ENCODE assay signal across 25 cellular contexts in genomic region chr7:139061416-139061815, GRCh38. TPM values are rescaled to one million over a fixed set of nuclear protein-coding genes. Genes with fewer than 3 reads are reported as not detected.
DNase-seq lines count a peak whose midpoint lies in the region; ATAC-seq, FAIRE-seq and TF ChIP-seq lines count a peak whose summit lies in the region.
"Had no signal": no experiment of that assay in that cellular context is flagged by ENCODE, and none has a peak within 500 bp of the region (broad histone marks: within the 10 kb centered on the region; RNA-seq: fewer than 3 reads in every experiment).

No MANE protein-coding gene starts in this region.

- POLR2A ChIA-PET in activated CD4-positive, alpha-beta T cell treated with anti-CD3 and anti-CD28 coated beads for 36 hours (lab: Charles Lee) = interaction anchor here (1.0 kb wide), 1 partner anchor 14 kb away, joined by 3 read pairs; no protein-coding TSS in a partner anchor
- POLR2A ChIA-PET in T-cell (lab: Charles Lee) = interaction anchor here (0.5 to 1.8 kb wide), 3 partner anchors 10 to 21 kb away, joined by 4 to 9 read pairs (median 8); no protein-coding TSS in a partner anchor
- POLR2A ChIA-PET in GM12878 (lab: Charles Lee) = no interaction called here

- no peak for TF ChIP-seq EP300 in GM12878 (IDR thresholded peaks at IDR 0.05; ENCODE audit: borderline replicate concordance in 1 of 2, control insufficient read depth in 1 of 2, low read depth in 2 of 2, low read length in 2 of 2)

- in situ Hi-C loops in GM12878 (cut with MboI) = no loop called here

- peak overlapping the region; percentile 87 for H3K27ac Mint-ChIP-seq in activated CD4-positive, alpha-beta T cell treated with anti-CD3 and anti-CD28 coated beads for 36 hours
- peak overlapping the region; percentile 50 to 65 for H3K27ac Mint-ChIP-seq in T-cell

- no peak overlapping the region for H3K4me3 Mint-ChIP-seq in activated CD4-positive, alpha-beta T cell treated with anti-CD3 and anti-CD28 coated beads for 36 hours
- no peak overlapping the region for H3K4me3 Mint-ChIP-seq in T-cell

- no peak overlapping the region for H3K4me2 ChIP-seq in GM12878 (ENCODE audit: control insufficient read depth, insufficient read depth)
- H3K4me2 ChIP-seq: BLaER1, smooth muscle cell had no signal

- peaks cover 76% of the 10 kb centered on the region for H3K4me1 Mint-ChIP-seq in activated CD4-positive, alpha-beta T cell treated with anti-CD3 and anti-CD28 coated beads for 36 hours
- H3K4me1 Mint-ChIP-seq in T-cell = peaks cover 64 to 74% (median 66%) of the 10 kb centered on the region in 3 donors

- TF ChIP-seq POLR2A in GM12878 (IDR thresholded peaks at IDR 0.05; ENCODE audit: low read depth, low read length) = no peak

- H3K36me3 ChIP-seq in GM12878 (ENCODE audit: control insufficient read depth in 2 of 2, insufficient read depth in 2 of 2, low read length in 1 of 2) = peaks cover 13 to 35% of the 10 kb centered on the region in 2 experiments

- H3K9me3 Mint-ChIP-seq in activated CD4-positive, alpha-beta T cell treated with anti-CD3 and anti-CD28 coated beads for 36 hours (ENCODE audit: low read depth) = no peaks in the 10 kb centered on the region
- no peaks in the 10 kb centered on the region for H3K9me3 Mint-ChIP-seq in T-cell

- H3K27me3 Mint-ChIP-seq in activated CD4-positive, alpha-beta T cell treated with anti-CD3 and anti-CD28 coated beads for 36 hours = no peaks in the 10 kb centered on the region
- no peaks in the 10 kb centered on the region for H3K27me3 Mint-ChIP-seq in T-cell

- no peak for TF ChIP-seq CTCF in GM12878 (IDR thresholded peaks at IDR 0.05 in 2 of 3, conservative IDR thresholded peaks at IDR 0.05 in 1 of 3; ENCODE audit: control insufficient read depth in 2 of 3, extremely low read depth in 1 of 3, insufficient read depth in 1 of 3, low read depth in 3 of 3, low read length in 3 of 3)

- 75% methylated on average over 5 of the region's 5 CpGs for WGBS in GM12878 (ENCODE audit: insufficient coverage, insufficient replicate concordance, low lambda C conversion rate, missing lambda C conversion rate)

- SMC1A ChIA-PET in GM12878 (lab: Charles Lee; ENCODE audit: uncharacterized antibody, unreplicated experiment) = interaction anchor here (1.3 kb wide), 1 partner anchor 12 kb away, joined by 5 read pairs; no protein-coding TSS in a partner anchor

- H4K20me1 ChIP-seq in GM12878 (ENCODE audit: control insufficient read depth, insufficient read depth) = no peaks in the 10 kb centered on the region; the same call in none of the 2 replicates

- H3K9me3 ChIP-seq in GM12878 (replicated peaks; ENCODE audit: control insufficient read depth, insufficient read depth, low read length) = no peaks in the 10 kb centered on the region
- H3K9me3 ChIP-seq: BLaER1, thoracic aorta had no signal

- peaks cover 77% of the 10 kb centered on the region for H3K36me3 Mint-ChIP-seq in activated CD4-positive, alpha-beta T cell treated with anti-CD3 and anti-CD28 coated beads for 36 hours (ENCODE audit: low read depth)
- H3K36me3 Mint-ChIP-seq in T-cell = peaks cover 71% of the 10 kb centered on the region

- intact Hi-C loops in activated CD4-positive, alpha-beta T cell treated with anti-CD3 and anti-CD28 coated beads for 36 hours (cut with DNase I, micrococcal nuclease) = no loop called here
- intact Hi-C loops in GM12878 (cut with micrococcal nuclease; ENCODE audit: unreplicated experiment) = no loop called here

- H3K27me3 ChIP-seq in GM12878 (replicated peaks in 1 of 2; ENCODE audit: control insufficient read depth in 2 of 2, insufficient read depth in 2 of 2, low read length in 1 of 2) = no peaks in the 10 kb centered on the region
- H3K27me3 ChIP-seq: BLaER1 had no signal

- no peak overlapping the region for H3K9ac ChIP-seq in GM12878 (ENCODE audit: control insufficient read depth, insufficient read depth, low read length)
- H3K9ac ChIP-seq: BLaER1 had no signal

- RAD21 ChIA-PET in GM12878 (lab: Charles Lee; ENCODE audit: unreplicated experiment) = no interaction called here

- CTCF ChIA-PET in activated CD4-positive, alpha-beta T cell treated with anti-CD3 and anti-CD28 coated beads for 36 hours (lab: Charles Lee) = interaction anchor here (0.9 to 4.1 kb wide), 5 partner anchors 10 to 42 kb away, joined by 3 to 27 read pairs (median 4); no protein-coding TSS in a partner anchor
- CTCF ChIA-PET in T-cell (lab: Charles Lee) (interaction anchor here (1.0 to 2.6 kb wide), 3 partner anchors 14 to 24 kb away, joined by 3 to 23 read pairs (median 3); no protein-coding TSS in a partner anchor), GM12878 (lab: Yijun Ruan, JAX) (interaction anchor here (1.0 to 2.0 kb wide), 3 partner anchors 14 to 175 kb away, joined by 4 to 8 read pairs (median 7); no protein-coding TSS in a partner anchor)

- H3K4me3 ChIP-seq in GM12878 = no peak overlapping the region
- H3K4me3 ChIP-seq in skeletal muscle cell (ENCODE audit: low read depth, low read length) = no peak overlapping the region
- H3K4me3 ChIP-seq: BLaER1, lung, smooth muscle cell, thoracic aorta had no signal

- peak; percentile 50 for ATAC-seq in activated CD4-positive, alpha-beta T cell treated with anti-CD3 and anti-CD28 coated beads for 36 hours
- no peak for ATAC-seq in T-cell (replicated peaks in 1 of 4)
- no peak for ATAC-seq in GM12878
- ATAC-seq in HG02981 (IDR thresholded peaks at IDR 0.05; ENCODE audit: unreplicated experiment) = no peak
- ATAC-seq in HG03571 (IDR thresholded peaks at IDR 0.05; ENCODE audit: unreplicated experiment) = no peak
- ATAC-seq: esophagus mucosa had no signal

- H3K79me2 ChIP-seq in GM12878 (ENCODE audit: control insufficient read depth, insufficient read depth, low read length) = no peaks in the 10 kb centered on the region

- no peak for TF ChIP-seq RAD21 in GM12878 (IDR thresholded peaks at IDR 0.05; ENCODE audit: insufficient read depth, low read depth, low read length)

- no peak overlapping the region for H3K27ac ChIP-seq in GM12878 (ENCODE audit: control insufficient read depth, insufficient read depth)
- H3K27ac ChIP-seq: BLaER1, thoracic aorta, WERI-Rb-1 had no signal

- peak; percentile 35 for FAIRE-seq in GM12878 (lab: Jason Lieb, UNC)
- FAIRE-seq: A204.1, G401.6 had no signal

- no peak for DNase-seq in activated CD4-positive, alpha-beta T cell treated with anti-CD3 and anti-CD28 coated beads for 36 hours
- DNase-seq in activated CD4-positive, alpha-beta T cell treated with anti-CD3 and anti-CD28 coated beads for 48 hours = no peak
- DNase-seq in T-cell = no peak
- DNase-seq in GM12878 (ENCODE audit: low read depth, low spot score) = no peak
- peak; percentile 8 for DNase-seq in skeletal muscle cell (ENCODE audit: low read depth)
- DNase-seq in occipital lobe (lab: John Stamatoyannopoulos, UW) = no peak
- DNase-seq: activated CD8-positive, alpha-beta memory T cell treated with anti-CD3 and anti-CD28 coated beads, Interleukin-2, amount 50 U/mL, for 4 hours; DMS 273 treated with DMSO at 0.1 percent for 48 hours; Kasumi-1; NCI-H1092 treated with DMSO at 0.1 percent for 48 hours; NCI-H2081 treated with DMSO at 0.1 percent for 48 hours; NCI-H69; posterior cingulate gyrus; SHP77; stimulated activated CD4-positive, alpha-beta T cell treated with anti-CD3 and anti-CD28 coated beads, Interleukin-4, amount 100 ng/mL, for 4 hours; WERI-Rb-1 had no signal

- no peaks in the 10 kb centered on the region for H3K4me1 ChIP-seq in GM12878 (ENCODE audit: control insufficient read depth, insufficient read depth, low read length)

- no peak overlapping the region for H2AFZ ChIP-seq in GM12878 (ENCODE audit: control insufficient read depth, low read depth, low read length)

- no TSS peak for BruUV-seq in GM12878 (replicated peaks; lab: Mats Ljungman, UMichigan)

RNA-seq across cellular contexts. Expression of gene ZC3HAV1L, which starts 25.6 kb away (rescaled TPM):
- total RNA-seq in activated CD4-positive, alpha-beta T cell treated with anti-CD3 and anti-CD28 coated beads for 36 hours = 10 to 100 TPM; 19.8 to 23.2 TPM
- total RNA-seq in T-cell (1 to 10 TPM; 1.2 to 7.6 (median 5.1) TPM), GM12878 (2014; rRNA removed) (4.7 and 4.8 TPM in 2 replicates), GM12878 (2014; rRNA removed; fragmentation: Illumina TruSeq; extraction: Trizol) (4.5 and 6.6 TPM in 2 replicates), GM12878 (2021) (10.5 and 10.6 TPM in 2 replicates), occipital lobe (10.8 TPM)
- 74.5 and 88.6 TPM in 2 replicates for total RNA-seq in GM12878 (2013; cell fraction: nucleolus; rRNA removed)
- 3.5 TPM for polyA plus RNA-seq in GM12878 (2011; ENCODE audit: low read depth)
- polyA plus RNA-seq in GM12878 (2011; rRNA removed) (16.3 and 19.9 TPM in 2 replicates), GM12878 (2014; fragmentation: Illumina TruSeq; extraction: Trizol) (5.1 and 5.4 TPM in 2 replicates), GM12878 (2014; fragmentation: Nextera tagmentation; extraction: Ambion mirVana) (under 1 TPM; 0.09 to 0.18 TPM), GM12878 (2014; rRNA removed) (10.8 and 11.5 TPM in 2 replicates), GM12878 (2016; fragmentation: Nextera tagmentation; extraction: Ambion mirVana) (1 to 10 TPM; 4.6 to 5.2 TPM)
- polyA plus RNA-seq in GM12878 (2011; cell fraction: cytosol; rRNA removed) = 19.2 and 20.8 TPM in 2 replicates
- polyA plus RNA-seq in GM12878 (2011; cell fraction: nucleus; rRNA removed) = 10.6 and 10.9 TPM in 2 replicates
- 3.4 and 6.4 TPM in 2 replicates for polyA plus RNA-seq in GM12878 (2012)
- 8.2 and 11.6 TPM in 2 replicates for polyA minus RNA-seq in GM12878 (2011; rRNA and poly(A)+ RNA removed)
- polyA minus RNA-seq in GM12878 (2011; cell fraction: cytosol; rRNA and poly(A)+ RNA removed) = 11.1 and 11.6 TPM in 2 replicates
- 4.8 and 5.5 TPM in 2 replicates for polyA minus RNA-seq in GM12878 (2011; cell fraction: nucleus; rRNA and poly(A)+ RNA removed)

RNA-seq across cellular contexts. Expression of gene ZC3HAV1, which starts 48.1 kb away (rescaled TPM):
- 100 to 1,000 TPM; 110 to 120 TPM for total RNA-seq in activated CD4-positive, alpha-beta T cell treated with anti-CD3 and anti-CD28 coated beads for 36 hours
- total RNA-seq in T-cell = 100 to 1,000 TPM; 148 to 201 (median 155) TPM
- 42.6 and 46.8 TPM in 2 replicates for total RNA-seq in GM12878 (2013; cell fraction: nucleolus; rRNA removed)
- 43.1 and 45.4 TPM in 2 replicates for total RNA-seq in GM12878 (2014; rRNA removed)
- total RNA-seq in GM12878 (2014; rRNA removed; fragmentation: Illumina TruSeq; extraction: Trizol) = 46.3 and 47.5 TPM in 2 replicates
- total RNA-seq in GM12878 (2021) = 49.4 and 55.3 TPM in 2 replicates
- polyA plus RNA-seq in GM12878 (2011; ENCODE audit: low read depth) = 17.9 TPM
- 24.1 and 29.8 TPM in 2 replicates for polyA plus RNA-seq in GM12878 (2011; rRNA removed)
- 21.6 and 24.2 TPM in 2 replicates for polyA plus RNA-seq in GM12878 (2011; cell fraction: cytosol; rRNA removed)
- polyA plus RNA-seq in GM12878 (2011; cell fraction: nucleus; rRNA removed) = 17.6 and 24.1 TPM in 2 replicates
- 20.0 and 21.3 TPM in 2 replicates for polyA plus RNA-seq in GM12878 (2012)
- 48.5 and 58.2 TPM in 2 replicates for polyA plus RNA-seq in GM12878 (2014; fragmentation: Illumina TruSeq; extraction: Trizol)
- 10 to 100 TPM; 18.5 to 19.7 TPM for polyA plus RNA-seq in GM12878 (2014; fragmentation: Nextera tagmentation; extraction: Ambion mirVana)
- polyA plus RNA-seq in GM12878 (2014; rRNA removed) = 32.4 and 35.2 TPM in 2 replicates
- polyA plus RNA-seq in GM12878 (2016; fragmentation: Nextera tagmentation; extraction: Ambion mirVana) = 10 to 100 TPM; 46.4 to 51.4 TPM
- polyA minus RNA-seq in GM12878 (2011; rRNA and poly(A)+ RNA removed) = 35.4 and 46.3 TPM in 2 replicates
- 17.9 and 26.4 TPM in 2 replicates for polyA minus RNA-seq in GM12878 (2011; cell fraction: cytosol; rRNA and poly(A)+ RNA removed)
- polyA minus RNA-seq in GM12878 (2011; cell fraction: nucleus; rRNA and poly(A)+ RNA removed) = 20.9 and 39.8 TPM in 2 replicates
- 5.9 TPM for total RNA-seq in occipital lobe
